ENCODE assay signal across 17 cellular contexts in genomic region chr6:95599691-95600090, GRCh38.
"Had no signal": no experiment of that assay in that cellular context is flagged by ENCODE, and none has a peak within 500 bp of the region (broad histone marks: within the 10 kb centered on the region; RNA-seq: fewer than 3 reads in every experiment).

No MANE protein-coding gene starts in this region.

- H3K9me3 Mint-ChIP-seq: activated T-cell treated with anti-CD3 and anti-CD28 coated beads, Interleukin-2, amount 50 U/mL, for 4 hours; memory B cell; neural progenitor cell had no signal

- H3K27me3 ChIP-seq: cardiac muscle cell, gastrocnemius medialis, left lung, neural progenitor cell, pancreas, stomach, tibial nerve, vagina had no signal

- H3K4me1 Mint-ChIP-seq: memory B cell, neural progenitor cell had no signal

- H3K27ac Mint-ChIP-seq: activated CD8-positive, alpha-beta memory T cell treated with anti-CD3 and anti-CD28 coated beads, Interleukin-2, amount 10 ng/mL, durations not matched to agents 7 days and 5 days; memory B cell; neural progenitor cell had no signal

- H3K4me3 Mint-ChIP-seq: activated CD8-positive, alpha-beta memory T cell treated with anti-CD3 and anti-CD28 coated beads, Interleukin-2, amount 10 ng/mL, durations not matched to agents 7 days and 5 days; activated T-cell treated with anti-CD3 and anti-CD28 coated beads, Interleukin-2, amount 50 U/mL, for 4 hours; memory B cell; neural progenitor cell had no signal

- H3K27me3 Mint-ChIP-seq: activated CD8-positive, alpha-beta memory T cell treated with anti-CD3 and anti-CD28 coated beads, Interleukin-2, amount 10 ng/mL, durations not matched to agents 7 days and 5 days; memory B cell had no signal

- H2AFZ ChIP-seq: neural progenitor cell had no signal

- H3K9ac ChIP-seq: neural progenitor cell had no signal

- H3K36me3 ChIP-seq: cardiac muscle cell, gastrocnemius medialis, left lung, pancreas, stomach, vagina had no signal

- H3K9me3 ChIP-seq: gastrocnemius medialis, left lung, pancreas, stomach, tibial nerve, vagina had no signal

- H3K4me3 ChIP-seq: cardiac muscle cell, gastrocnemius medialis, left lung, neural progenitor cell, pancreas, stomach, tibial nerve, vagina had no signal

- H3K4me2 ChIP-seq: neural progenitor cell had no signal

- DNase-seq: activated CD4-positive, alpha-beta T cell treated with anti-CD3 and anti-CD28 coated beads, Interleukin-2, amount 50 U/mL, for 48 hours; activated CD4-positive, CD25-positive, alpha-beta regulatory T cell treated with anti-CD3 and anti-CD28 coated beads, Interleukin-2, amount 50 U/mL, for 72 hours; activated CD8-positive, alpha-beta memory T cell treated with anti-CD3 and anti-CD28 coated beads, Interleukin-2, amount 10 ng/mL, durations not matched to agents 7 days and 5 days; activated gamma-delta T cell; activated T-cell treated with anti-CD3 and anti-CD28 coated beads, Interleukin-2, amount 50 U/mL, for 4 hours; gastrocnemius medialis; islet precursor cell; left lung; pancreas; stimulated activated CD4-positive, alpha-beta T cell treated with anti-CD3 and anti-CD28 coated beads, Interleukin-15, amount 100 ng/mL, for 24 hours; stimulated activated CD4-positive, alpha-beta T cell treated with anti-CD3 and anti-CD28 coated beads, Interleukin-4, amount 100 ng/mL, for 24 hours; stomach had no signal

- ATAC-seq: activated CD8-positive, alpha-beta memory T cell treated with anti-CD3 and anti-CD28 coated beads, Interleukin-2, amount 10 ng/mL, durations not matched to agents 7 days and 5 days; activated T-cell treated with anti-CD3 and anti-CD28 coated beads, Interleukin-2, amount 50 U/mL, for 4 hours; gastrocnemius medialis; left lung; pancreas had no signal

- H3K27ac ChIP-seq: cardiac muscle cell, gastrocnemius medialis, left lung, neural progenitor cell, pancreas, stomach, tibial nerve, vagina had no signal

- H3K4me1 ChIP-seq: gastrocnemius medialis, neural progenitor cell, pancreas, tibial nerve had no signal
